Comparison of ENCODE assay signal across 16 cellular contexts in the genomic region with DNA sequence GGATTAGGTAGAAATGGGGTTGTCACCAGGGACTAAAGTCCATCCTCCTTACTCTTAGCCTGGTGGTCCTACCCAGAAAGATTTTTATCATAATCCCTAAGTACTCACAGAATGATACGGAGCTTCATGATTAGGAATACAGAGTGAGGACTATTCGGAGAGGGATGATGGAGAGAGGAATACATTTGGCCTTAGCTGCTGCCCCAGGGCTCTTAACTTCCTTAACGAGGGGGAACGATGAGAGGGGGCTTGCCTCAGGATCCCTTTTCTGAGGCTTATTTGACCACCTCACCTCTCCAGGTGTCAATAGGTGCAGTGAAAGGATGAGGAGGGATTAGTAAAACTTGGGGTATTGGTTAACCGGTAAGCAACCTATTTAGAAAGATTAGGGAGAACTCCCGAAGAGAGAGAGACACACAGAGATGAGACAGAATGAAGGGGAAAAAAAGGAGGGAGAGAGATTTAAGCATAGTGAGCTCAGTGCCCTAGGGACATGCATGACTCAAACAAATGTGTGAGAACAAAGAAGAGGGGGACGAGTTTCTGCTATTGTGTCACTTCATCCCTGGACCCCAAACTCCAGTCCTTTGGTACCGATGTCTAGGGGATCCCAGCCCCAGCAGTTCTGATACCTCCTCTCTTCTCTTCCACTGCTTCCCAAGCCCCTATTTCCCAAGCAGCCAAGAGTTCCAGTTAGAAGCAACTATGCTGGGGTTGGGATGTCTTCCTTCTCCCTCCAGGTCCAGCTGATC.
A peak's percentile ranks its signal among the peaks of the same experiment; 100 is the strongest.
DNase-seq lines count a peak whose midpoint lies in the region; ATAC-seq and FAIRE-seq lines count a peak whose summit lies in the region.
"Had no signal": no experiment of that assay in that cellular context is flagged by ENCODE, and none has a peak within 500 bp of the region (broad histone marks: within the 10 kb centered on the region; RNA-seq: fewer than 3 reads in every experiment).

No MANE protein-coding gene starts in this region.

- H3K4me3 Mint-ChIP-seq in central memory CD8-positive, alpha-beta T cell = peak overlapping the region; percentile 1
- H3K4me3 Mint-ChIP-seq: activated CD4-positive, alpha-beta memory T cell treated with anti-CD3 and anti-CD28 coated beads for 36 hours; activated naive CD4-positive, alpha-beta T cell treated with anti-CD3 and anti-CD28 coated beads, Interleukin-2, amount 10 ng/mL, durations not matched to agents 7 days and 5 days had no signal

- H3K9ac ChIP-seq in HUES48 (ENCODE audit: low read depth, low read length) (no peak overlapping the region), mucosa of stomach (ENCODE audit: low read length) (no peak overlapping the region)

- FAIRE-seq in HTR-8/SVneo (lab: Jason Lieb, UNC) = no peak
- FAIRE-seq: pancreas had no signal

- DNase-seq in central memory CD8-positive, alpha-beta T cell (ENCODE audit: low spot score in 2 of 2) = no peak
- no peak for DNase-seq in HTR-8/SVneo (ENCODE audit: insufficient read length, low spot score)
- DNase-seq in activated CD8-positive, alpha-beta memory T cell treated with anti-CD3 and anti-CD28 coated beads for 24 hours = no peak
- no peak for DNase-seq in NCI-H69 (lab: John Stamatoyannopoulos, UW)
- DNase-seq: activated CD4-positive, alpha-beta memory T cell treated with anti-CD3 and anti-CD28 coated beads for 36 hours; activated naive CD4-positive, alpha-beta T cell treated with anti-CD3 and anti-CD28 coated beads, Interleukin-2, amount 10 ng/mL, durations not matched to agents 7 days and 5 days; NCI-H748 treated with DMSO at 0.1 percent for 48 hours; pancreas; SHP77 treated with DMSO at 0.1 percent for 48 hours; trophoblast cell had no signal

- peaks cover 34% of the 10 kb centered on the region for H3K4me1 ChIP-seq in ACC112 (ENCODE audit: control insufficient read depth, insufficient read depth, low read length, unreplicated experiment)
- peaks cover 40% of the 10 kb centered on the region for H3K4me1 ChIP-seq in HUES48 (ENCODE audit: control insufficient read depth, insufficient read depth, low read length)
- peaks cover 29% of the 10 kb centered on the region for H3K4me1 ChIP-seq in mucosa of stomach (ENCODE audit: control insufficient read depth, insufficient read depth, low read length)

- H3K27me3 ChIP-seq in ACC112 (ENCODE audit: insufficient read depth, low read length) (peaks cover 13% of the 10 kb centered on the region; the same call in 1 of the 2 replicates), HUES48 (ENCODE audit: control insufficient read depth, insufficient read depth, low read length) (peaks cover 9% of the 10 kb centered on the region), mucosa of stomach (ENCODE audit: control insufficient read depth, insufficient read depth, low read length) (peaks cover 20% of the 10 kb centered on the region)
- H3K27me3 ChIP-seq: pancreas had no signal

- H3K9me3 ChIP-seq in HUES48 (ENCODE audit: control insufficient read depth, insufficient read depth, low read length) (no peaks in the 10 kb centered on the region), mucosa of stomach (ENCODE audit: control insufficient read depth, low read length) (no peaks in the 10 kb centered on the region)
- H3K9me3 ChIP-seq: pancreas had no signal

- H3K9me3 Mint-ChIP-seq in central memory CD8-positive, alpha-beta T cell = no peaks in the 10 kb centered on the region
- H3K9me3 Mint-ChIP-seq: activated CD4-positive, alpha-beta memory T cell treated with anti-CD3 and anti-CD28 coated beads for 36 hours; activated naive CD4-positive, alpha-beta T cell treated with anti-CD3 and anti-CD28 coated beads, Interleukin-2, amount 10 ng/mL, durations not matched to agents 7 days and 5 days; IgD-negative memory B cell had no signal

- no peak overlapping the region for H3K27ac Mint-ChIP-seq in central memory CD8-positive, alpha-beta T cell (ENCODE audit: low read depth)
- H3K27ac Mint-ChIP-seq: activated CD4-positive, alpha-beta memory T cell treated with anti-CD3 and anti-CD28 coated beads for 36 hours; activated naive CD4-positive, alpha-beta T cell treated with anti-CD3 and anti-CD28 coated beads, Interleukin-2, amount 10 ng/mL, durations not matched to agents 7 days and 5 days; IgD-negative memory B cell had no signal

- H3K36me3 ChIP-seq in ACC112 (ENCODE audit: insufficient read depth, low read length) (no peaks in the 10 kb centered on the region), HUES48 (ENCODE audit: control insufficient read depth, insufficient read depth, low read length) (no peaks in the 10 kb centered on the region), mucosa of stomach (ENCODE audit: control insufficient read depth, insufficient read depth, low read length) (no peaks in the 10 kb centered on the region)
- H3K36me3 ChIP-seq: pancreas had no signal

- no peaks in the 10 kb centered on the region for H3K79me2 ChIP-seq in ACC112 (ENCODE audit: control insufficient read depth, insufficient read depth, low read length, unreplicated experiment)
- H3K79me2 ChIP-seq: hepatocyte had no signal

- peaks cover 1% of the 10 kb centered on the region for H3K36me3 Mint-ChIP-seq in central memory CD8-positive, alpha-beta T cell (ENCODE audit: insufficient read depth)
- H3K36me3 Mint-ChIP-seq: activated CD4-positive, alpha-beta memory T cell treated with anti-CD3 and anti-CD28 coated beads for 36 hours; activated naive CD4-positive, alpha-beta T cell treated with anti-CD3 and anti-CD28 coated beads, Interleukin-2, amount 10 ng/mL, durations not matched to agents 7 days and 5 days; IgD-negative memory B cell had no signal

- peaks cover 26% of the 10 kb centered on the region for H3K4me1 Mint-ChIP-seq in central memory CD8-positive, alpha-beta T cell

- no peak overlapping the region for H2AFZ ChIP-seq in ACC112 (ENCODE audit: low read length, unreplicated experiment)

- H3K27ac ChIP-seq in ACC112 (ENCODE audit: low read depth, low read length) = no peak overlapping the region
- H3K27ac ChIP-seq in HUES48 (ENCODE audit: low read depth, low read length) = no peak overlapping the region
- H3K27ac ChIP-seq: hepatocyte, pancreas had no signal

- ATAC-seq in central memory CD8-positive, alpha-beta T cell (replicated peaks; ENCODE audit: extremely low read depth, poor library complexity, severe bottlenecking) = no peak
- ATAC-seq in HG03442 (IDR thresholded peaks at IDR 0.05; ENCODE audit: unreplicated experiment) = no peak

- H3K27me3 Mint-ChIP-seq in central memory CD8-positive, alpha-beta T cell = peaks cover 54% of the 10 kb centered on the region

- H3K4me3 ChIP-seq in ACC112 (ENCODE audit: low read depth, low read length) (peak overlapping the region; percentile 62), HUES48 (ENCODE audit: low read depth, low read length) (peak overlapping the region; percentile 57; the same call in 1 of the 2 replicates), mucosa of stomach (ENCODE audit: low read length) (peak overlapping the region; percentile 10)
- H3K4me3 ChIP-seq: hepatocyte had no signal

Comparison
In these comparisons a context has a peak if more than half of its experiments do, and no peak if none do; other contexts are left out.
1. H3K4me3 ChIP-seq: peak in every context shown above with its lines; median percentile 62 in ACC112; 57 in HUES48; 10 in mucosa of stomach.